ENCODE assay signal across 1 cellular context in the genomic region with DNA sequence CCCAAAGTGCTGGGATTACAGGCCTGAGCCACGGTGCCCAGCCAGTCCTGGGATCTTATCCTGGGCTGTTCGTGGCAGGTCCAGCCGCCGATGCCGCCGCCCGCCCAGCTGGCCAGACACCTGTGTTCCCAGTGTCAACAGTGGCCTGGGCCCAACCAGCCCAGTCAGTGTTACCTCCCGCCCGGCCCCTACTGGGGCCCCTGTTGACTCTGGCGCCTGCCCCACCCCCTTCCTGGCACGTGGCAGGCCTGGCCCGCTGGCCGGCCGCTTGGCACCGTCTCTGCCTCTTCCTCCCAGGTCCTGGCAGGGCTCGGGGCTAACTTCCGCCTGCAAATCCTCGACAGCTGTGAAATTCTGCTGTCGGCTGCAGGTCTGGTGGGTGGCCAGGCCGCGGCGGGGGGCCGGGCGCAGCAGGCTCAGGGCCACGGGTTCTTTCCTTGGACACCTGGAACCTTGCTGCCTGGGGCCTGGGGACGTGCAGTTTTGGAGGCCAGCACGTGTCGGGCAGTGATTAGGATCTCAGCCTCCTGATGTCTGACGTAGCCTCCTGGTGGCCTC.
A peak's percentile ranks its signal among the peaks of the same experiment; 100 is the strongest.
TF ChIP-seq lines count a peak whose summit lies in the region.

No MANE protein-coding gene starts in this region.

TF ChIP-seq in HepG2, 621 proteins besides CTCF, POLR2A, EP300 and RAD21 (continued from another document and continues in another):
- TF ChIP-seq, protein P1, sequence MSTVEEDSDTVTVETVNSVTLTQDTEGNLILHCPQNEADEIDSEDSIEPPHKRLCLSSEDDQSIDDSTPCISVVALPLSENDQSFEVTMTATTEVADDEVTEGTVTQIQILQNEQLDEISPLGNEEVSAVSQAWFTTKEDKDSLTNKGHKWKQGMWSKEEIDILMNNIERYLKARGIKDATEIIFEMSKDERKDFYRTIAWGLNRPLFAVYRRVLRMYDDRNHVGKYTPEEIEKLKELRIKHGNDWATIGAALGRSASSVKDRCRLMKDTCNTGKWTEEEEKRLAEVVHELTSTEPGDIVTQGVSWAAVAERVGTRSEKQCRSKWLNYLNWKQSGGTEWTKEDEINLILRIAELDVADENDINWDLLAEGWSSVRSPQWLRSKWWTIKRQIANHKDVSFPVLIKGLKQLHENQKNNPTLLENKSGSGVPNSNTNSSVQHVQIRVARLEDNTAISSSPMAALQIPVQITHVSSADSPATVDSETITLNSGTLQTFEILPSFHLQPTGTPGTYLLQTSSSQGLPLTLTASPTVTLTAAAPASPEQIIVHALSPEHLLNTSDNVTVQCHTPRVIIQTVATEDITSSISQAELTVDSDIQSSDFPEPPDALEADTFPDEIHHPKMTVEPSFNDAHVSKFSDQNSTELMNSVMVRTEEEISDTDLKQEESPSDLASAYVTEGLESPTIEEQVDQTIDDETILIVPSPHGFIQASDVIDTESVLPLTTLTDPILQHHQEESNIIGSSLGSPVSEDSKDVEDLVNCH (CRISPR knock-in tag; IDR thresholded peaks at IDR 0.05): no peak
- TF ChIP-seq SNAI1 (CRISPR knock-in tag; IDR thresholded peaks at IDR 0.05; ENCODE audit: borderline replicate concordance) (peak; percentile 91; the same call in 1 of the 2 replicates), HOXA5 (CRISPR knock-in tag; IDR thresholded peaks at IDR 0.05) (peak; percentile 89), ZNF644 (CRISPR knock-in tag; IDR thresholded peaks at IDR 0.05; ENCODE audit: low read depth) (0 out of 2 replicates have a peak, but pooled peaks have one; percentile 28), MTA3 (CRISPR knock-in tag; IDR thresholded peaks at IDR 0.05) (no peak), ZNF563 (CRISPR knock-in tag; IDR thresholded peaks at IDR 0.05) (peak; percentile 77; the same call in 1 of the 2 replicates), GPN1 (CRISPR knock-in tag; IDR thresholded peaks at IDR 0.05; ENCODE audit: borderline replicate concordance) (no peak), ZNF382 (CRISPR knock-in tag; IDR thresholded peaks at IDR 0.05; ENCODE audit: borderline replicate concordance) (no peak), PCBP2 (optimal IDR thresholded peaks at IDR 0.05; ENCODE audit: low read depth, low read length, poor library complexity, severe bottlenecking) (no peak), ZNF33B (CRISPR knock-in tag; IDR thresholded peaks at IDR 0.05) (peak; percentile 72; the same call in 1 of the 2 replicates), FOSL2 (CRISPR knock-in tag; IDR thresholded peaks at IDR 0.05) (peak; percentile 81), PHF20 (CRISPR knock-in tag; IDR thresholded peaks at IDR 0.05) (peak; percentile 43), MTF1 (CRISPR knock-in tag; IDR thresholded peaks at IDR 0.05) (0 out of 2 replicates have a peak, but pooled peaks have one; percentile 61), ZNF101 (CRISPR knock-in tag; IDR thresholded peaks at IDR 0.05; ENCODE audit: borderline replicate concordance, low read depth) (no peak), ZBTB2 (CRISPR knock-in tag; IDR thresholded peaks at IDR 0.05; ENCODE audit: low read depth) (0 out of 2 replicates have a peak, but pooled peaks have one; percentile 43), RFX3 (CRISPR knock-in tag; IDR thresholded peaks at IDR 0.05) (0 out of 2 replicates have a peak, but pooled peaks have one; percentile 10), ZNF317 (CRISPR knock-in tag; IDR thresholded peaks at IDR 0.05) (peak; percentile 94), ZNF121 (CRISPR knock-in tag; IDR thresholded peaks at IDR 0.05) (peak; percentile 84), ZNF337 (CRISPR knock-in tag; IDR thresholded peaks at IDR 0.05; ENCODE audit: borderline replicate concordance, low read depth) (no peak), ZNF75D (CRISPR knock-in tag; IDR thresholded peaks at IDR 0.05; ENCODE audit: borderline replicate concordance) (no peak), NONO (IDR thresholded peaks at IDR 0.05) (no peak), NONO (CRISPR knock-in tag; conservative IDR thresholded peaks at IDR 0.05) (peak; percentile 86), EHMT2 (IDR thresholded peaks at IDR 0.05; ENCODE audit: borderline replicate concordance, low read depth, low read length) (no peak), NFE2L1 (CRISPR knock-in tag; IDR thresholded peaks at IDR 0.05; ENCODE audit: borderline replicate concordance) (no peak), GATAD1 (CRISPR knock-in tag; IDR thresholded peaks at IDR 0.05) (peak; percentile 71), GATAD2A (CRISPR knock-in tag; IDR thresholded peaks at IDR 0.05) (peak; percentile 95), MNT (IDR thresholded peaks at IDR 0.05) (peak; percentile 90), FOXK1 (CRISPR knock-in tag; IDR thresholded peaks at IDR 0.05; ENCODE audit: borderline replicate concordance, low read depth) (peak; percentile 98), SOX6 (IDR thresholded peaks at IDR 0.05) (no peak), SOX6 (CRISPR knock-in tag; IDR thresholded peaks at IDR 0.05) (peak; percentile 88)
- TF ChIP-seq, protein P2, sequence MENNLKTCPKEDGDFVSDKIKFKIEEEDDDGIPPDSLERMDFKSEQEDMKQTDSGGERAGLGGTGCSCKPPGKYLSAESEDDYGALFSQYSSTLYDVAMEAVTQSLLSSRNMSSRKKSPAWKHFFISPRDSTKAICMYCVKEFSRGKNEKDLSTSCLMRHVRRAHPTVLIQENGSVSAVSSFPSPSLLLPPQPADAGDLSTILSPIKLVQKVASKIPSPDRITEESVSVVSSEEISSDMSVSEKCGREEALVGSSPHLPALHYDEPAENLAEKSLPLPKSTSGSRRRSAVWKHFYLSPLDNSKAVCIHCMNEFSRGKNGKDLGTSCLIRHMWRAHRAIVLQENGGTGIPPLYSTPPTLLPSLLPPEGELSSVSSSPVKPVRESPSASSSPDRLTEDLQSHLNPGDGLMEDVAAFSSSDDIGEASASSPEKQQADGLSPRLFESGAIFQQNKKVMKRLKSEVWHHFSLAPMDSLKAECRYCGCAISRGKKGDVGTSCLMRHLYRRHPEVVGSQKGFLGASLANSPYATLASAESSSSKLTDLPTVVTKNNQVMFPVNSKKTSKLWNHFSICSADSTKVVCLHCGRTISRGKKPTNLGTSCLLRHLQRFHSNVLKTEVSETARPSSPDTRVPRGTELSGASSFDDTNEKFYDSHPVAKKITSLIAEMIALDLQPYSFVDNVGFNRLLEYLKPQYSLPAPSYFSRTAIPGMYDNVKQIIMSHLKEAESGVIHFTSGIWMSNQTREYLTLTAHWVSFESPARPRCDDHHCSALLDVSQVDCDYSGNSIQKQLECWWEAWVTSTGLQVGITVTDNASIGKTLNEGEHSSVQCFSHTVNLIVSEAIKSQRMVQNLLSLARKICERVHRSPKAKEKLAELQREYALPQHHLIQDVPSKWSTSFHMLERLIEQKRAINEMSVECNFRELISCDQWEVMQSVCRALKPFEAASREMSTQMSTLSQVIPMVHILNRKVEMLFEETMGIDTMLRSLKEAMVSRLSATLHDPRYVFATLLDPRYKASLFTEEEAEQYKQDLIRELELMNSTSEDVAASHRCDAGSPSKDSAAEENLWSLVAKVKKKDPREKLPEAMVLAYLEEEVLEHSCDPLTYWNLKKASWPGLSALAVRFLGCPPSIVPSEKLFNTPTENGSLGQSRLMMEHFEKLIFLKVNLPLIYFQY (CRISPR knock-in tag; IDR thresholded peaks at IDR 0.05; ENCODE audit: borderline replicate concordance): peak; percentile 98
- TF ChIP-seq, protein P3, sequence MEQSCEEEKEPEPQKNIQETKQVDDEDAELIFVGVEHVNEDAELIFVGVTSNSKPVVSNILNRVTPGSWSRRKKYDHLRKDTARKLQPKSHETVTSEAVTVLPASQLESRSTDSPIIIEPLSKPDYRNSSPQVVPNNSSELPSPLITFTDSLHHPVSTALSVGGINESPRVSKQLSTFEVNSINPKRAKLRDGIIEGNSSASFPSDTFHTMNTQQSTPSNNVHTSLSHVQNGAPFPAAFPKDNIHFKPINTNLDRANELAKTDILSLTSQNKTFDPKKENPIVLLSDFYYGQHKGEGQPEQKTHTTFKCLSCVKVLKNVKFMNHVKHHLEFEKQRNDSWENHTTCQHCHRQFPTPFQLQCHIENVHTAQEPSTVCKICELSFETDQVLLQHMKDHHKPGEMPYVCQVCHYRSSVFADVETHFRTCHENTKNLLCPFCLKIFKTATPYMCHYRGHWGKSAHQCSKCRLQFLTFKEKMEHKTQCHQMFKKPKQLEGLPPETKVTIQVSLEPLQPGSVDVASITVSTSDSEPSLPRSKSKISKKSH (CRISPR knock-in tag; IDR thresholded peaks at IDR 0.05; ENCODE audit: borderline replicate concordance): no peak
- TF ChIP-seq, protein P4, sequence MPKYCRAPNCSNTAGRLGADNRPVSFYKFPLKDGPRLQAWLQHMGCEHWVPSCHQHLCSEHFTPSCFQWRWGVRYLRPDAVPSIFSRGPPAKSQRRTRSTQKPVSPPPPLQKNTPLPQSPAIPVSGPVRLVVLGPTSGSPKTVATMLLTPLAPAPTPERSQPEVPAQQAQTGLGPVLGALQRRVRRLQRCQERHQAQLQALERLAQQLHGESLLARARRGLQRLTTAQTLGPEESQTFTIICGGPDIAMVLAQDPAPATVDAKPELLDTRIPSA (CRISPR knock-in tag; IDR thresholded peaks at IDR 0.05; ENCODE audit: borderline replicate concordance): no peak
- TF ChIP-seq, protein P5, sequence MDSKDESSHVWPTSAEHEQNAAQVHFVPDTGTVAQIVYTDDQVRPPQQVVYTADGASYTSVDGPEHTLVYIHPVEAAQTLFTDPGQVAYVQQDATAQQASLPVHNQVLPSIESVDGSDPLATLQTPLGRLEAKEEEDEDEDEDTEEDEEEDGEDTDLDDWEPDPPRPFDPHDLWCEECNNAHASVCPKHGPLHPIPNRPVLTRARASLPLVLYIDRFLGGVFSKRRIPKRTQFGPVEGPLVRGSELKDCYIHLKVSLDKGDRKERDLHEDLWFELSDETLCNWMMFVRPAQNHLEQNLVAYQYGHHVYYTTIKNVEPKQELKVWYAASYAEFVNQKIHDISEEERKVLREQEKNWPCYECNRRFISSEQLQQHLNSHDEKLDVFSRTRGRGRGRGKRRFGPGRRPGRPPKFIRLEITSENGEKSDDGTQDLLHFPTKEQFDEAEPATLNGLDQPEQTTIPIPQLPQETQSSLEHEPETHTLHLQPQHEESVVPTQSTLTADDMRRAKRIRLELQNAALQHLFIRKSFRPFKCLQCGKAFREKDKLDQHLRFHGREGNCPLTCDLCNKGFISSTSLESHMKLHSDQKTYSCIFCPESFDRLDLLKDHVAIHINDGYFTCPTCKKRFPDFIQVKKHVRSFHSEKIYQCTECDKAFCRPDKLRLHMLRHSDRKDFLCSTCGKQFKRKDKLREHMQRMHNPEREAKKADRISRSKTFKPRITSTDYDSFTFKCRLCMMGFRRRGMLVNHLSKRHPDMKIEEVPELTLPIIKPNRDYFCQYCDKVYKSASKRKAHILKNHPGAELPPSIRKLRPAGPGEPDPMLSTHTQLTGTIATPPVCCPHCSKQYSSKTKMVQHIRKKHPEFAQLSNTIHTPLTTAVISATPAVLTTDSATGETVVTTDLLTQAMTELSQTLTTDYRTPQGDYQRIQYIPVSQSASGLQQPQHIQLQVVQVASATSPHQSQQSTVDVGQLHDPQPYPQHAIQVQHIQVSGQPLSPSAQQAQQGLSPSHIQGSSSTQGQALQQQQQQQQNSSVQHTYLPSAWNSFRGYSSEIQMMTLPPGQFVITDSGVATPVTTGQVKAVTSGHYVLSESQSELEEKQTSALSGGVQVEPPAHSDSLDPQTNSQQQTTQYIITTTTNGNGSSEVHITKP (CRISPR knock-in tag; IDR thresholded peaks at IDR 0.05; ENCODE audit: low read depth): peak; percentile 88
- TF ChIP-seq, protein P6, sequence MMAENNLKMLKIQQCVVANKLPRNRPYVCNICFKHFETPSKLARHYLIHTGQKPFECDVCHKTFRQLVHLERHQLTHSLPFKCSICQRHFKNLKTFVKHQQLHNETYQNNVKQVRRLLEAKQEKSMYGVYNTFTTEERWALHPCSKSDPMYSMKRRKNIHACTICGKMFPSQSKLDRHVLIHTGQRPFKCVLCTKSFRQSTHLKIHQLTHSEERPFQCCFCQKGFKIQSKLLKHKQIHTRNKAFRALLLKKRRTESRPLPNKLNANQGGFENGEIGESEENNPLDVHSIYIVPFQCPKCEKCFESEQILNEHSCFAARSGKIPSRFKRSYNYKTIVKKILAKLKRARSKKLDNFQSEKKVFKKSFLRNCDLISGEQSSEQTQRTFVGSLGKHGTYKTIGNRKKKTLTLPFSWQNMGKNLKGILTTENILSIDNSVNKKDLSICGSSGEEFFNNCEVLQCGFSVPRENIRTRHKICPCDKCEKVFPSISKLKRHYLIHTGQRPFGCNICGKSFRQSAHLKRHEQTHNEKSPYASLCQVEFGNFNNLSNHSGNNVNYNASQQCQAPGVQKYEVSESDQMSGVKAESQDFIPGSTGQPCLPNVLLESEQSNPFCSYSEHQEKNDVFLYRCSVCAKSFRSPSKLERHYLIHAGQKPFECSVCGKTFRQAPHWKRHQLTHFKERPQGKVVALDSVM (CRISPR knock-in tag; IDR thresholded peaks at IDR 0.05): peak; percentile 77
- TF ChIP-seq, protein P7, sequence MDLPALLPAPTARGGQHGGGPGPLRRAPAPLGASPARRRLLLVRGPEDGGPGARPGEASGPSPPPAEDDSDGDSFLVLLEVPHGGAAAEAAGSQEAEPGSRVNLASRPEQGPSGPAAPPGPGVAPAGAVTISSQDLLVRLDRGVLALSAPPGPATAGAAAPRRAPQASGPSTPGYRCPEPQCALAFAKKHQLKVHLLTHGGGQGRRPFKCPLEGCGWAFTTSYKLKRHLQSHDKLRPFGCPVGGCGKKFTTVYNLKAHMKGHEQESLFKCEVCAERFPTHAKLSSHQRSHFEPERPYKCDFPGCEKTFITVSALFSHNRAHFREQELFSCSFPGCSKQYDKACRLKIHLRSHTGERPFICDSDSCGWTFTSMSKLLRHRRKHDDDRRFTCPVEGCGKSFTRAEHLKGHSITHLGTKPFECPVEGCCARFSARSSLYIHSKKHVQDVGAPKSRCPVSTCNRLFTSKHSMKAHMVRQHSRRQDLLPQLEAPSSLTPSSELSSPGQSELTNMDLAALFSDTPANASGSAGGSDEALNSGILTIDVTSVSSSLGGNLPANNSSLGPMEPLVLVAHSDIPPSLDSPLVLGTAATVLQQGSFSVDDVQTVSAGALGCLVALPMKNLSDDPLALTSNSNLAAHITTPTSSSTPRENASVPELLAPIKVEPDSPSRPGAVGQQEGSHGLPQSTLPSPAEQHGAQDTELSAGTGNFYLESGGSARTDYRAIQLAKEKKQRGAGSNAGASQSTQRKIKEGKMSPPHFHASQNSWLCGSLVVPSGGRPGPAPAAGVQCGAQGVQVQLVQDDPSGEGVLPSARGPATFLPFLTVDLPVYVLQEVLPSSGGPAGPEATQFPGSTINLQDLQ (CRISPR knock-in tag; IDR thresholded peaks at IDR 0.05): no peak; the same call in none of the 2 replicates
